1 cellular context compared by ENCODE assay signal in genomic region chr1:25520446-25521061, GRCh38.
TF ChIP-seq lines count a peak whose summit lies in the region.

No MANE protein-coding gene starts in this region.

TF ChIP-seq in GM12878, 131 proteins besides CTCF, POLR2A, EP300 and RAD21 (continued from another document):
- TF ChIP-seq SKIL (IDR thresholded peaks at IDR 0.05; ENCODE audit: low read depth, poor library complexity, severe bottlenecking) (peak; percentile 30), ZNF24 (IDR thresholded peaks at IDR 0.05) (peak; percentile 39; the same call in 1 of the 2 replicates)
